1 cellular context compared by ENCODE assay signal in genomic region chr17:57609878-57610270, GRCh38.
TF ChIP-seq lines count a peak whose summit lies in the region.

No MANE protein-coding gene starts in this region.

TF ChIP-seq in HepG2, 621 proteins besides CTCF, POLR2A, EP300 and RAD21 (continued from another document):
- TF ChIP-seq ZNF407 (CRISPR knock-in tag; IDR thresholded peaks at IDR 0.05; ENCODE audit: not compliant biosample characterization), result no peak
- TF ChIP-seq ZBTB40 (IDR thresholded peaks at IDR 0.05), result no peak
- TF ChIP-seq ZBTB40 (CRISPR knock-in tag; IDR thresholded peaks at IDR 0.05), result no peak
- no peak for TF ChIP-seq MNT (IDR thresholded peaks at IDR 0.05)
- TF ChIP-seq CEBPB (IDR thresholded peaks at IDR 0.05; ENCODE audit: borderline replicate concordance, low read depth, low read length), result peak; percentile 88
- 0 out of 2 replicates have a peak, but pooled peaks have one; percentile 7 for TF ChIP-seq ZNF713 (CRISPR knock-in tag; IDR thresholded peaks at IDR 0.05)
- peak; percentile 18; the same call in 1 of the 2 replicates for TF ChIP-seq ZNF414 (CRISPR knock-in tag; IDR thresholded peaks at IDR 0.05)
- 0 out of 2 replicates have a peak, but pooled peaks have one; percentile 13 for TF ChIP-seq ZNF512B (CRISPR knock-in tag; IDR thresholded peaks at IDR 0.05; ENCODE audit: borderline replicate concordance)
- peak; percentile 64 for TF ChIP-seq CEBPG (CRISPR knock-in tag; IDR thresholded peaks at IDR 0.05)
- 0 out of 2 replicates have a peak, but pooled peaks have one; percentile 44 for TF ChIP-seq NCOA1 (CRISPR knock-in tag; IDR thresholded peaks at IDR 0.05)
- TF ChIP-seq ZBTB33 (CRISPR knock-in tag; IDR thresholded peaks at IDR 0.05), result peak; percentile 3; the same call in 1 of the 2 replicates
- peak; percentile 44; the same call in 1 of the 2 replicates for TF ChIP-seq ZNF362 (CRISPR knock-in tag; IDR thresholded peaks at IDR 0.05; ENCODE audit: borderline replicate concordance)
